8 cellular contexts compared by ENCODE assay signal in genomic region chr2:42493885-42494433, GRCh38. TPM values are rescaled to one million over a fixed set of nuclear protein-coding genes. Genes with fewer than 3 reads are reported as not detected.
DNase-seq lines count a peak whose midpoint lies in the region; ATAC-seq and TF ChIP-seq lines count a peak whose summit lies in the region.

Gene KCNG3, minus strand, starts transcription at chr2:42493982. Its CDS starts 481 bp downstream, at chr2:42493501.

- peak within 1 kb of the TSS; percentile 28 for H2AK5ac ChIP-seq in neuronal stem cell (ENCODE audit: low read depth, low read length)

- no TSS peak for BruUV-seq in A673 (replicated peaks; lab: Mats Ljungman, UMichigan)

- intact Hi-C loops in A673 (cut with micrococcal nuclease; ENCODE audit: unreplicated experiment) = loop anchor here (10.0 kb wide), 1 partner anchor 301 kb away; the partner anchor contains the start of gene HAAO

- H2BK5ac ChIP-seq in neuronal stem cell (ENCODE audit: low read length) = no peak within 1 kb of the TSS

- H3K79me1 ChIP-seq in neuronal stem cell (ENCODE audit: low read depth, low read length) = peaks cover 4% of the 10 kb centered on the region

- H3K4ac ChIP-seq in neuronal stem cell (ENCODE audit: low read length) = no peak within 1 kb of the TSS

- no peaks in the 10 kb centered on the region for H3K9me3 ChIP-seq in A673 (ENCODE audit: low read depth, low read length, poor library complexity, severe bottlenecking)
- no peaks in the 10 kb centered on the region for H3K9me3 ChIP-seq in NT2/D1 (ENCODE audit: insufficient read depth, low read length)
- H3K9me3 ChIP-seq in neuronal stem cell (replicated peaks in 1 of 2; ENCODE audit: control insufficient read depth in 2 of 2, insufficient read depth in 1 of 2, low read depth in 1 of 2, low read length in 2 of 2) = peaks cover 0 to 6% of the 10 kb centered on the region in 2 donors
- H3K9me3 ChIP-seq in tibial nerve = no peaks in the 10 kb centered on the region

- H3K4me3 ChIP-seq in A673 (ENCODE audit: low read depth, low read length, poor library complexity, severe bottlenecking) (peak within 1 kb of the TSS; percentile 62), NT2/D1 (ENCODE audit: insufficient read length, low read depth) (peak within 1 kb of the TSS; percentile 77), fibroblast of pulmonary artery (replicated peaks; ENCODE audit: low read depth, low read length) (peak within 1 kb of the TSS; percentile 54), neuronal stem cell (ENCODE audit: low read length in 2 of 2) (peak within 1 kb of the TSS; percentile 47 to 83), tibial nerve (peak within 1 kb of the TSS; percentile 44 to 73 (median 57))

- H4K91ac ChIP-seq in neuronal stem cell (ENCODE audit: low read depth, low read length, poor library complexity) = no peak within 1 kb of the TSS

- no CpG with 5 or more reads among the region's 70 CpGs for WGBS in neuronal stem cell (ENCODE audit: extremely low coverage in 2 of 2, insufficient read length in 2 of 2, insufficient replicate concordance in 1 of 2), 2 donors
- WGBS in tibial nerve, 2 donors = 0 to 1% methylated on average over 10 to 53 of the region's 70 CpGs

- H3K18ac ChIP-seq in neuronal stem cell (ENCODE audit: low read length) = peak within 1 kb of the TSS; percentile 93

- no peak for TF ChIP-seq CTCF in A673 (conservative IDR thresholded peaks at IDR 0.05; ENCODE audit: low read depth, low read length)
- TF ChIP-seq CTCF in fibroblast of pulmonary artery (IDR thresholded peaks at IDR 0.05; ENCODE audit: low read length, missing control alignments) = no peak
- TF ChIP-seq CTCF in tibial nerve (IDR thresholded peaks at IDR 0.05) = no peak

- peak; percentile 82 for DNase-seq in A673 (ENCODE audit: low spot score)
- DNase-seq in HK-2 (ENCODE audit: unreplicated experiment) = peak; percentile 82
- peak; percentile 81 for DNase-seq in NT2/D1 (ENCODE audit: low read depth, low spot score)
- DNase-seq in activated T-cell treated with anti-CD3 and anti-CD28 coated beads, Interleukin-2, amount 50 U/mL, for 48 hours = peak; percentile 73 to 80
- peak; percentile 39 for DNase-seq in fibroblast of pulmonary artery (ENCODE audit: low read depth)
- peak; percentile 70 for DNase-seq in neuronal stem cell (ENCODE audit: low spot score)
- peak; percentile 36 to 50 for DNase-seq in tibial nerve (ENCODE audit: low spot score in 2 of 2)

- H3K23ac ChIP-seq in neuronal stem cell (ENCODE audit: low read depth, low read length, poor library complexity) = peak within 1 kb of the TSS; percentile 96

- CTCF ChIA-PET in A673 (lab: Charles Lee) = no interaction called here

- peak within 1 kb of the TSS; percentile 90 for H2AFZ ChIP-seq in neuronal stem cell (ENCODE audit: low read length)

- H3K4me2 ChIP-seq in neuronal stem cell (ENCODE audit: insufficient read depth, low read length, poor library complexity, severe bottlenecking) = peak within 1 kb of the TSS; percentile 98

- peak within 1 kb of the TSS; percentile 71 for H3K14ac ChIP-seq in neuronal stem cell (ENCODE audit: low read length)

- H3K27me3 ChIP-seq in A673 (replicated peaks; ENCODE audit: insufficient read depth, low read depth, low read length, poor library complexity) (no peaks in the 10 kb centered on the region), NT2/D1 (ENCODE audit: insufficient read depth, insufficient read length) (peaks cover 9% of the 10 kb centered on the region), neuronal stem cell (ENCODE audit: control insufficient read depth in 3 of 3, insufficient read depth in 3 of 3, low read depth in 1 of 3, low read length in 3 of 3) (peaks cover 14 to 72% (median 31%) of the 10 kb centered on the region in 3 experiments), tibial nerve (peaks cover 0 to 25% of the 10 kb centered on the region in 2 donors)

- H3K27ac ChIP-seq in A673 (ENCODE audit: low read depth, low read length, poor library complexity, severe bottlenecking) = peak within 1 kb of the TSS; percentile 19
- no peak within 1 kb of the TSS for H3K27ac ChIP-seq in neuronal stem cell (replicated peaks; ENCODE audit: low read length)
- H3K27ac ChIP-seq in tibial nerve = peak within 1 kb of the TSS; percentile 56 to 87 (median 60)

- H3K9ac ChIP-seq in NT2/D1 (ENCODE audit: insufficient read length, low read depth) (peak within 1 kb of the TSS; percentile 89), neuronal stem cell (ENCODE audit: low read depth, low read length, poor library complexity) (peak within 1 kb of the TSS; percentile 79)

- peak; percentile 62 for ATAC-seq in GM19023 (IDR thresholded peaks at IDR 0.05; ENCODE audit: unreplicated experiment)

- H3K36me3 ChIP-seq in A673 (ENCODE audit: insufficient read depth, low read length, poor library complexity, severe bottlenecking) (no peaks in the 10 kb centered on the region), NT2/D1 (ENCODE audit: insufficient read depth, insufficient read length, low read length) (no peaks in the 10 kb centered on the region), neuronal stem cell (replicated peaks in 1 of 2; ENCODE audit: control insufficient read depth in 2 of 2, insufficient read depth in 2 of 2, low read length in 2 of 2) (no peaks in the 10 kb centered on the region), tibial nerve (no peaks in the 10 kb centered on the region)

- H2BK120ac ChIP-seq in neuronal stem cell (ENCODE audit: low read depth, low read length) = peak within 1 kb of the TSS; percentile 47

- H2BK12ac ChIP-seq in neuronal stem cell (ENCODE audit: low read length) = peak within 1 kb of the TSS; percentile 52

- POLR2A ChIA-PET in A673 (lab: Charles Lee; ENCODE audit: low non-redundant PET) = no interaction called here

- H4K8ac ChIP-seq in neuronal stem cell (ENCODE audit: low read depth, low read length) = peak within 1 kb of the TSS; percentile 92

- peak; percentile 6 to 77 for TF ChIP-seq POLR2A in tibial nerve (IDR thresholded peaks at IDR 0.05)

- no peaks in the 10 kb centered on the region for H3K4me1 ChIP-seq in A673 (ENCODE audit: insufficient read depth, low read length, poor library complexity, severe bottlenecking)
- no peaks in the 10 kb centered on the region for H3K4me1 ChIP-seq in NT2/D1 (ENCODE audit: insufficient read depth, insufficient read length)
- peaks cover 0 to 4% of the 10 kb centered on the region in 2 donors for H3K4me1 ChIP-seq in neuronal stem cell (ENCODE audit: control insufficient read depth in 2 of 2, insufficient read depth in 1 of 2, low read depth in 1 of 2, low read length in 2 of 2)
- peaks cover 0 to 27% (median 0%) of the 10 kb centered on the region in 4 donors for H3K4me1 ChIP-seq in tibial nerve

- no peak for TF ChIP-seq EP300 in tibial nerve (IDR thresholded peaks at IDR 0.05)

- peak within 1 kb of the TSS; percentile 75 for H2BK15ac ChIP-seq in neuronal stem cell (ENCODE audit: low read length)

RNA-seq across cellular contexts. Expression of gene KCNG3, which starts in this region (rescaled TPM):
- total RNA-seq in A673 (2021) = 1.5 and 1.7 TPM in 2 replicates
- 0.17 TPM for polyA plus RNA-seq in neuronal stem cell (2013, experiment 1 of 2)
- polyA plus RNA-seq in neuronal stem cell (2013, experiment 2 of 2) = 0.17 TPM
- 10 to 100 TPM in 2 of 4 donors, 1 to 10 TPM in 2; 6.6 to 17.8 (median 9.9) TPM for total RNA-seq in tibial nerve
